Comparison of ENCODE assay signal across 8 cellular contexts in genomic region chr9:127735530-127736176, GRCh38. TPM values are rescaled to one million over a fixed set of nuclear protein-coding genes. Genes with fewer than 3 reads are reported as not detected.
A peak's percentile ranks its signal among the peaks of the same experiment; 100 is the strongest.
DNase-seq lines count a peak whose midpoint lies in the region; ATAC-seq lines count a peak whose summit lies in the region.

No MANE protein-coding gene starts in this region.

- H3K27ac Mint-ChIP-seq in stimulated activated memory B cell treated with anti-CD40 and anti-IgM and Interleukin-4, amounts not matched to agents 10 μg/mL and 1 μg/mL and 100 μg/mL, for 72 hours: peak overlapping the region; percentile 20

- H3K36me3 ChIP-seq in HUES6 (ENCODE audit: control insufficient read depth, insufficient read depth, low read length) (no peaks in the 10 kb centered on the region), ectodermal cell (ENCODE audit: control insufficient read depth, insufficient read depth, low read length) (no peaks in the 10 kb centered on the region)

- 37 to 38% methylated on average over 15 of the region's 15 CpGs for WGBS in ectodermal cell, 2 experiments

- peak overlapping the region; percentile 77 for H3K4me3 Mint-ChIP-seq in stimulated activated memory B cell treated with anti-CD40 and anti-IgM and Interleukin-4, amounts not matched to agents 10 μg/mL and 1 μg/mL and 100 μg/mL, for 72 hours

- peak overlapping the region; percentile 5; the same call in 1 of the 2 replicates for H3K27ac ChIP-seq in HUES6 (ENCODE audit: low read depth, low read length)
- H3K27ac ChIP-seq in ectodermal cell (ENCODE audit: insufficient read depth, low read depth, low read length, poor library complexity, severe bottlenecking): peak overlapping the region; percentile 82

- H3K27me3 Mint-ChIP-seq in stimulated activated memory B cell treated with anti-CD40 and anti-IgM and Interleukin-4, amounts not matched to agents 10 μg/mL and 1 μg/mL and 100 μg/mL, for 72 hours: no peaks in the 10 kb centered on the region

- ATAC-seq in stimulated activated memory B cell treated with anti-CD40 and anti-IgM and Interleukin-4, amounts not matched to agents 10 μg/mL and 1 μg/mL and 100 μg/mL, for 72 hours: no peak
- no peak for ATAC-seq in HG02588 (IDR thresholded peaks at IDR 0.05; ENCODE audit: unreplicated experiment)
- ATAC-seq in HG02763 (IDR thresholded peaks at IDR 0.05; ENCODE audit: unreplicated experiment): no peak

- peaks cover 11% of the 10 kb centered on the region for H3K4me1 Mint-ChIP-seq in stimulated activated memory B cell treated with anti-CD40 and anti-IgM and Interleukin-4, amounts not matched to agents 10 μg/mL and 1 μg/mL and 100 μg/mL, for 72 hours

- peak; percentile 34 for DNase-seq in NCI-H82 (lab: John Stamatoyannopoulos, UW)
- DNase-seq in NCI-H82 treated with DMSO at 0.1 percent for 48 hours (lab: John Stamatoyannopoulos, UW; ENCODE audit: unreplicated experiment): no peak
- no peak for DNase-seq in NCI-H2081 (lab: John Stamatoyannopoulos, UW)

- H3K9me3 Mint-ChIP-seq in stimulated activated memory B cell treated with anti-CD40 and anti-IgM and Interleukin-4, amounts not matched to agents 10 μg/mL and 1 μg/mL and 100 μg/mL, for 72 hours: no peaks in the 10 kb centered on the region

- H3K4me1 ChIP-seq in HUES6 (ENCODE audit: control insufficient read depth, insufficient read depth, low read length) (peaks cover 6% of the 10 kb centered on the region; the same call in 1 of the 2 replicates), ectodermal cell (ENCODE audit: control insufficient read depth, insufficient read depth, low read length) (peaks cover 4% of the 10 kb centered on the region)

- H3K9me3 ChIP-seq in HUES6 (ENCODE audit: control insufficient read depth, insufficient read depth, low read depth, low read length): no peaks in the 10 kb centered on the region
- no peaks in the 10 kb centered on the region for H3K9me3 ChIP-seq in ectodermal cell (ENCODE audit: control insufficient read depth, low read length)

- H3K27me3 ChIP-seq in HUES6 (ENCODE audit: control insufficient read depth, insufficient read depth, low read length) (no peaks in the 10 kb centered on the region), ectodermal cell (ENCODE audit: control insufficient read depth, insufficient read depth, low read length, poor library complexity, severe bottlenecking) (peaks cover under 1% of the 10 kb centered on the region)

- no peak overlapping the region for H3K9ac ChIP-seq in HUES6 (ENCODE audit: low read length)

- H3K36me3 Mint-ChIP-seq in stimulated activated memory B cell treated with anti-CD40 and anti-IgM and Interleukin-4, amounts not matched to agents 10 μg/mL and 1 μg/mL and 100 μg/mL, for 72 hours: peaks cover 27% of the 10 kb centered on the region

- peak overlapping the region; percentile 36 for H3K4me3 ChIP-seq in HUES6 (ENCODE audit: low read depth, low read length)
- no peak overlapping the region for H3K4me3 ChIP-seq in ectodermal cell (ENCODE audit: insufficient read depth, low read depth, low read length)

RNA-seq across cellular contexts. Expression of gene TOR2A, which starts 0.6 kb away (rescaled TPM):
- polyA plus RNA-seq in ectodermal cell (2013, experiment 1 of 4): 18.6 TPM
- polyA plus RNA-seq in ectodermal cell (2013, experiment 2 of 4): 20.0 TPM
- polyA plus RNA-seq in ectodermal cell (2013, experiment 3 of 4): 22.1 TPM
- 24.2 TPM for polyA plus RNA-seq in ectodermal cell (2013, experiment 4 of 4)

RNA-seq across cellular contexts. Expression of gene TTC16, which starts 19.8 kb away (rescaled TPM):
- polyA plus RNA-seq in ectodermal cell (2013, experiment 1 of 4): not detected
- not detected for polyA plus RNA-seq in ectodermal cell (2013, experiment 2 of 4)
- polyA plus RNA-seq in ectodermal cell (2013, experiment 3 of 4): not detected
- polyA plus RNA-seq in ectodermal cell (2013, experiment 4 of 4): not detected

RNA-seq across cellular contexts. Expression of gene PTRH1, which starts 20.2 kb away (rescaled TPM):
- polyA plus RNA-seq in ectodermal cell (2013, experiment 1 of 4): 5.6 TPM
- 4.5 TPM for polyA plus RNA-seq in ectodermal cell (2013, experiment 2 of 4)
- polyA plus RNA-seq in ectodermal cell (2013, experiment 3 of 4): 5.8 TPM
- 5.7 TPM for polyA plus RNA-seq in ectodermal cell (2013, experiment 4 of 4)

RNA-seq across cellular contexts. Expression of gene CFAP157, which starts 28.9 kb away (rescaled TPM):
- 0.41 TPM for polyA plus RNA-seq in ectodermal cell (2013, experiment 1 of 4)
- polyA plus RNA-seq in ectodermal cell (2013, experiment 2 of 4): 0.27 TPM
- 0.43 TPM for polyA plus RNA-seq in ectodermal cell (2013, experiment 3 of 4)
- 0.08 TPM for polyA plus RNA-seq in ectodermal cell (2013, experiment 4 of 4)

RNA-seq across cellular contexts. Expression of gene SH2D3C, which starts 42.8 kb away (rescaled TPM):
- polyA plus RNA-seq in ectodermal cell (2013, experiment 1 of 4): 1.8 TPM
- polyA plus RNA-seq in ectodermal cell (2013, experiment 2 of 4): 1.1 TPM
- polyA plus RNA-seq in ectodermal cell (2013, experiment 3 of 4): 2.0 TPM
- polyA plus RNA-seq in ectodermal cell (2013, experiment 4 of 4): 2.3 TPM
